In the genomic region with DNA sequence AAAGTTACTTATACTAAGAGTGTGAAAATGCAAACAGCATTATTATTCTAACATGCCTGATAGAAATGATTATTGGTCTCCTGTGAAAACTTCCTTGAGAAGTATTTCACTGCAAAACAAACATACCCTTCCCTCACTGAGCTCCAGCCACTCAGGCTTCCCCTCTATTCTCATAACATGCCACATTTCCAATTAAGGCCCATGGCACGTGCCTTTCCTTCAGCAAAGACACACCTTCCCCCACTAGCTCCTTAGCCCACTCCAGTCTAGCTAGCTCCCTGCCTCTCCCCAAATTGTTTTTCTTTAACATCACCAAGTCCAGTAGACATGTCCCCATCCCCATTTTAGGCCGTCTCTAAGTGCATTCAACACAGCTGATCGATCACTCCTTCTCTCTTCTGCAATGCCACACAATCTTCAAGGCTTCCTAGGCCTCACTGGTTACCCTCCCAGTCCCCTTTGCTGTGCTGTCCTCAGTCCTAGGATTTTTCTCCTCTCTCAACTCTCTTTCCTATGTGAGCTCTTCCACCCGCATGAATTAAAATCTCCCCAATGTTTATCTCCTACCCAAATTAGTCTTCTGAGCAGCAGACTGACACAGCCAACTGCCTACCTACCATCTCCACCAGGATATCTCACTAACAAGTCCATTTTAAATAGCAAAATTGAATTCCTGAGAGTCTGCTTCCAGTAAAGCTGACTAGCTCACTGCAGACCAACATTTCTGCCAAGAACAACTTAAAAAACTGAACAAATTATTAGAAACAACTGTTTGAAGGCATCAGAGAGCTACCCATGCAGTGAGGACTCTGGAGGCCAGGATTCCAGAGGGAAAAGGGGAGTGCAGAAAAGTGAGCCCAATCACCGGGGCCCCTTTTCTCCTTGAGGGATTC, we compare ENCODE assay signal across 11 cellular contexts. TPM values are rescaled to one million over a fixed set of nuclear protein-coding genes. Genes with fewer than 3 reads are reported as not detected.
DNase-seq lines count a peak whose midpoint lies in the region; TF ChIP-seq lines count a peak whose summit lies in the region.
"Had no signal": no experiment of that assay in that cellular context is flagged by ENCODE, and none has a peak within 500 bp of the region (broad histone marks: within the 10 kb centered on the region; RNA-seq: fewer than 3 reads in every experiment).

No MANE protein-coding gene starts in this region.

- H3K27ac ChIP-seq in C4-2B, result peak overlapping the region; percentile 41
- peak overlapping the region; percentile 58 for H3K27ac ChIP-seq in brain microvascular endothelial cell
- H3K27ac ChIP-seq in right atrium auricular region, result peak overlapping the region; percentile 67 to 78
- peak overlapping the region; percentile 56 for H3K27ac ChIP-seq in skeletal muscle tissue (ENCODE audit: low read depth, low read length)

- intact Hi-C loops in head of caudate nucleus (cut with DNase I), result no loop called here

- H3K4me1 ChIP-seq in right atrium auricular region, result peaks cover 0 to 75% of the 10 kb centered on the region in 2 donors
- H3K4me1 ChIP-seq in skeletal muscle tissue (ENCODE audit: control insufficient read depth in 3 of 3, insufficient read depth in 3 of 3, low read length in 3 of 3), result peaks cover 30 to 52% (median 44%) of the 10 kb centered on the region in 3 donors

- H3K9me3 ChIP-seq in right atrium auricular region (no peaks in the 10 kb centered on the region), skeletal muscle tissue (ENCODE audit: control insufficient read depth in 3 of 3, low read length in 3 of 3) (no peaks in the 10 kb centered on the region)

- in situ Hi-C loops in brain microvascular endothelial cell (cut with HindIII; ENCODE audit: low pct_ligation_motif_present, low sequenced_read_pairs), result no loop called here

- H3K36me3 ChIP-seq in brain microvascular endothelial cell (replicated peaks) (no peaks in the 10 kb centered on the region), right atrium auricular region (no peaks in the 10 kb centered on the region), skeletal muscle tissue (ENCODE audit: control insufficient read depth in 3 of 3, insufficient read depth in 3 of 3, low read length in 3 of 3) (no peaks in the 10 kb centered on the region)

- H3K9ac ChIP-seq in skeletal muscle tissue (ENCODE audit: low read depth in 1 of 3, low read length in 3 of 3), result no peak overlapping the region

- TF ChIP-seq CTCF in C4-2B (conservative IDR thresholded peaks at IDR 0.05) (no peak), brain microvascular endothelial cell (IDR thresholded peaks at IDR 0.05; ENCODE audit: low read depth, low read length, missing control alignments) (no peak), right atrium auricular region (IDR thresholded peaks at IDR 0.05) (no peak)

- H3K4me3 ChIP-seq in brain microvascular endothelial cell (ENCODE audit: low read depth, low read length) (no peak overlapping the region), right atrium auricular region (no peak overlapping the region), skeletal muscle tissue (ENCODE audit: low read length in 3 of 3) (peak overlapping the region in 1 of 3 donors; percentile 6)

- DNase-seq in brain microvascular endothelial cell (no peak), right atrium auricular region (ENCODE audit: low spot score) (no peak), glomerular visceral epithelial cell (ENCODE audit: extremely low spot score) (no peak), head of caudate nucleus (no peak)
- DNase-seq in stimulated activated CD4-positive, alpha-beta T cell treated with anti-CD3 and anti-CD28 coated beads, Interleukin-2, amount 100 ng/mL, for 24 hours, result no peak
- DNase-seq in activated CD4-positive, alpha-beta T cell treated with anti-CD3 and anti-CD28 coated beads for 4 hours, result no peak
- DNase-seq: NCI-H187 treated with DMSO at 0.1 percent for 48 hours; stimulated activated CD8-positive, alpha-beta memory T cell treated with anti-CD3 and anti-CD28 coated beads, Interleukin-4, amount 100 ng/mL, for 48 hours; T-helper 9 cell had no signal

- H3K27me3 ChIP-seq in brain microvascular endothelial cell (replicated peaks) (no peaks in the 10 kb centered on the region), right atrium auricular region (no peaks in the 10 kb centered on the region), skeletal muscle tissue (ENCODE audit: control insufficient read depth in 3 of 3, insufficient read depth in 3 of 3, low read length in 3 of 3) (no peaks in the 10 kb centered on the region)

RNA-seq across cellular contexts. Expression of gene CYTH3, which starts 11.9 kb away (rescaled TPM):
- total RNA-seq in right atrium auricular region (10 to 100 TPM; 27.2 to 34.0 TPM), skeletal muscle tissue (19.3 TPM)
